Comparison of ENCODE assay signal across 19 cellular contexts in genomic region chr1:236311040-236311439, GRCh38. TPM values are rescaled to one million over a fixed set of nuclear protein-coding genes. Genes with fewer than 3 reads are reported as not detected.
DNase-seq lines count a peak whose midpoint lies in the region; ATAC-seq, FAIRE-seq and TF ChIP-seq lines count a peak whose summit lies in the region.
"Had no signal": no experiment of that assay in that cellular context is flagged by ENCODE, and none has a peak within 500 bp of the region (broad histone marks: within the 10 kb centered on the region; RNA-seq: fewer than 3 reads in every experiment).

No MANE protein-coding gene starts in this region.

- H3K27me3 Mint-ChIP-seq in Caco-2 (ENCODE audit: insufficient read depth, unreplicated experiment), result peaks cover 2% of the 10 kb centered on the region
- H3K27me3 Mint-ChIP-seq: progenitor cell of endocrine pancreas had no signal

- H3K4me1 ChIP-seq in A549 (no peaks in the 10 kb centered on the region), Caco-2 (no peaks in the 10 kb centered on the region), smooth muscle cell (ENCODE audit: low read depth) (no peaks in the 10 kb centered on the region), small intestine (ENCODE audit: control insufficient read depth in 2 of 2, insufficient read depth in 1 of 2, low read depth in 1 of 2, low read length in 1 of 2) (no peaks in the 10 kb centered on the region)
- H3K4me1 ChIP-seq: gastrocnemius medialis, tibial nerve had no signal

- no peaks in the 10 kb centered on the region for H3K36me3 Mint-ChIP-seq in Caco-2 (ENCODE audit: insufficient read depth, unreplicated experiment)
- H3K36me3 Mint-ChIP-seq: activated naive CD8-positive, alpha-beta T cell treated with anti-CD3 and anti-CD28 coated beads for 36 hours had no signal

- H3K36me3 ChIP-seq in Caco-2 (ENCODE audit: control insufficient read depth, insufficient read depth, low read length) (no peaks in the 10 kb centered on the region), smooth muscle cell (ENCODE audit: low read depth) (no peaks in the 10 kb centered on the region), small intestine (ENCODE audit: control insufficient read depth in 2 of 2, insufficient read depth in 2 of 2, low read length in 2 of 2) (no peaks in the 10 kb centered on the region)
- H3K36me3 ChIP-seq: gastrocnemius medialis, tibial nerve had no signal

- H3K27me3 ChIP-seq in Caco-2 (replicated peaks; ENCODE audit: control insufficient read depth, insufficient read depth, low read length), result no peaks in the 10 kb centered on the region
- no peaks in the 10 kb centered on the region for H3K27me3 ChIP-seq in smooth muscle cell (ENCODE audit: low read depth)
- H3K27me3 ChIP-seq in small intestine (ENCODE audit: control insufficient read depth in 2 of 2, insufficient read depth in 2 of 2, low read length in 2 of 2), result no peaks in the 10 kb centered on the region
- H3K27me3 ChIP-seq: gastrocnemius medialis, tibial nerve had no signal

- H3K9me3 ChIP-seq in A549, result no peaks in the 10 kb centered on the region
- no peaks in the 10 kb centered on the region for H3K9me3 ChIP-seq in Caco-2
- no peaks in the 10 kb centered on the region for H3K9me3 ChIP-seq in smooth muscle cell (replicated peaks; ENCODE audit: low read depth)
- no peaks in the 10 kb centered on the region for H3K9me3 ChIP-seq in small intestine (ENCODE audit: control insufficient read depth, low read depth)
- H3K9me3 ChIP-seq: gastrocnemius medialis, tibial nerve had no signal

- no peak overlapping the region for H3K4me3 ChIP-seq in A549
- H3K4me3 ChIP-seq in Caco-2 (ENCODE audit: low read depth, low read length), result no peak overlapping the region
- no peak overlapping the region for H3K4me3 ChIP-seq in HFF-Myc (replicated peaks; ENCODE audit: low read depth, low read length)
- no peak overlapping the region for H3K4me3 ChIP-seq in smooth muscle cell
- no peak overlapping the region for H3K4me3 ChIP-seq in small intestine (ENCODE audit: low read depth in 1 of 2, low read length in 2 of 2)
- H3K4me3 ChIP-seq: gastrocnemius medialis, tibial nerve had no signal

- POLR2A ChIA-PET in A549 (lab: Yijun Ruan, JAX), result no interaction called here
- POLR2A ChIA-PET in Caco-2 (lab: Charles Lee), result no interaction called here

- no peaks in the 10 kb centered on the region for H3K4me1 Mint-ChIP-seq in Caco-2 (ENCODE audit: low read depth, unreplicated experiment)
- H3K4me1 Mint-ChIP-seq: activated naive CD8-positive, alpha-beta T cell treated with anti-CD3 and anti-CD28 coated beads for 36 hours had no signal

- peak; percentile 56 to 81; a peak in 4 of 6 replicates for ATAC-seq in A549
- ATAC-seq: gastrocnemius medialis had no signal

- H3K9ac ChIP-seq in smooth muscle cell (ENCODE audit: low read depth), result no peak overlapping the region

- H3K4me3 Mint-ChIP-seq in Caco-2 (ENCODE audit: unreplicated experiment), result no peak overlapping the region
- H3K4me3 Mint-ChIP-seq: activated naive CD8-positive, alpha-beta T cell treated with anti-CD3 and anti-CD28 coated beads for 36 hours; stimulated activated naive CD8-positive, alpha-beta T cell treated with anti-CD3 and anti-CD28 coated beads, Interleukin-15, Interleukin-2, amounts not matched to agents 100 ng/mL and 50 ng/mL, for 24 hours had no signal

- H3K27ac Mint-ChIP-seq in Caco-2 (ENCODE audit: unreplicated experiment), result no peak overlapping the region
- H3K27ac Mint-ChIP-seq: activated naive CD8-positive, alpha-beta T cell treated with anti-CD3 and anti-CD28 coated beads for 36 hours; progenitor cell of endocrine pancreas; stimulated activated naive CD8-positive, alpha-beta T cell treated with anti-CD3 and anti-CD28 coated beads, Interleukin-15, Interleukin-2, amounts not matched to agents 100 ng/mL and 50 ng/mL, for 24 hours had no signal

- CTCF ChIA-PET in A549 (lab: Yijun Ruan, JAX) (interaction anchor here (0.6 to 1.5 kb wide), 2 partner anchors 203 to 452 kb away, joined by 3 read pairs; no protein-coding TSS in a partner anchor), Caco-2 (lab: Charles Lee) (no interaction called here)

- intact Hi-C loops in Caco-2 (cut with micrococcal nuclease; ENCODE audit: unreplicated experiment), result loop anchor here (10.0 kb wide), 1 partner anchor 206 kb away; no protein-coding TSS in a partner anchor

- H2AFZ ChIP-seq in smooth muscle cell (ENCODE audit: low read depth), result no peak overlapping the region

- BruUV-seq in Caco-2 (replicated peaks; lab: Mats Ljungman, UMichigan), result no TSS peak

- DNase-seq in A549 (ENCODE audit: low read depth in 1 of 2, low spot score in 1 of 2) (peak in 1 of 2 experiments; percentile 19), Caco-2 (peak in 1 of 2 experiments; percentile 27), HFF-Myc (ENCODE audit: extremely low read depth, low read depth) (no peak), SK-MEL-5 (ENCODE audit: low read depth, low spot score) (peak; percentile 42), smooth muscle cell (lab: John Stamatoyannopoulos, UW; ENCODE audit: unreplicated experiment) (no peak), small intestine (no peak)
- DNase-seq in activated CD4-positive, alpha-beta T cell treated with anti-CD3 and anti-CD28 coated beads for 4 hours, result no peak
- DNase-seq in activated naive CD4-positive, alpha-beta T cell (lab: John Stamatoyannopoulos, UW), result no peak
- DNase-seq: activated naive CD8-positive, alpha-beta T cell treated with anti-CD3 and anti-CD28 coated beads for 36 hours; EL; gastrocnemius medialis; hypothalamus; islet precursor cell; NCI-H2029 treated with DMSO at 0.1 percent for 48 hours; NCI-H524 treated with DMSO at 0.1 percent for 48 hours had no signal

- H3F3A ChIP-seq in smooth muscle cell (ENCODE audit: low read depth), result no peaks in the 10 kb centered on the region

- H3K4me2 ChIP-seq in A549 (no peak overlapping the region), smooth muscle cell (no peak overlapping the region)

- H4K20me1 ChIP-seq in smooth muscle cell (ENCODE audit: low read depth), result no peaks in the 10 kb centered on the region

- no peak for TF ChIP-seq POLR2A in A549 (IDR thresholded peaks at IDR 0.05; ENCODE audit: low read length)

- H3K9me3 Mint-ChIP-seq in Caco-2 (ENCODE audit: unreplicated experiment), result no peaks in the 10 kb centered on the region
- H3K9me3 Mint-ChIP-seq: activated naive CD8-positive, alpha-beta T cell treated with anti-CD3 and anti-CD28 coated beads for 36 hours; stimulated activated naive CD8-positive, alpha-beta T cell treated with anti-CD3 and anti-CD28 coated beads, Interleukin-15, Interleukin-2, amounts not matched to agents 100 ng/mL and 50 ng/mL, for 24 hours had no signal

- 31% methylated on average over 4 of the region's 4 CpGs for WGBS in A549 (ENCODE audit: missing lambda C conversion rate)
- 78% methylated on average over 4 of the region's 4 CpGs for WGBS in smooth muscle cell (ENCODE audit: low lambda C conversion rate)
- 61 to 78% (median 72%) methylated on average over 4 of the region's 4 CpGs for WGBS in small intestine, 3 donors

- FAIRE-seq in A549 (lab: Jason Lieb, UNC) (no peak), small intestine (lab: Jason Lieb, UNC) (no peak)
- FAIRE-seq: GM19239 had no signal

- TF ChIP-seq CTCF in A549 (IDR thresholded peaks at IDR 0.05) (no peak), Caco-2 (IDR thresholded peaks at IDR 0.05; ENCODE audit: insufficient read depth in 1 of 2, low read depth in 1 of 2, low read length in 1 of 2, severe bottlenecking in 1 of 2, unreplicated experiment in 1 of 2) (peak; percentile 16 to 31), HFF-Myc (IDR thresholded peaks at IDR 0.05; ENCODE audit: low read depth, low read length, missing control alignments) (peak; percentile 10), smooth muscle cell (IDR thresholded peaks at IDR 0.05; ENCODE audit: borderline replicate concordance, insufficient read depth, poor library complexity, severe bottlenecking) (no peak)

- H3K79me2 ChIP-seq in smooth muscle cell (ENCODE audit: low read depth), result no peaks in the 10 kb centered on the region

- no peak overlapping the region for H3K27ac ChIP-seq in A549
- no peak overlapping the region for H3K27ac ChIP-seq in smooth muscle cell (ENCODE audit: low read depth)
- H3K27ac ChIP-seq in small intestine (ENCODE audit: low read depth in 1 of 2, low read length in 1 of 2), result no peak overlapping the region
- H3K27ac ChIP-seq: gastrocnemius medialis, tibial nerve had no signal

- in situ Hi-C loops in SK-MEL-5 (cut with HindIII; ENCODE audit: low pct_unique_long_range_greater_than_20kb, low sequenced_read_pairs), result no loop called here

- TF ChIP-seq RAD21 in A549 (conservative IDR thresholded peaks at IDR 0.05 in 1 of 2, IDR thresholded peaks at IDR 0.05 in 1 of 2), result peak in 1 of 2 experiments; percentile 28; a peak in 1 of 5 replicates

- no peak for TF ChIP-seq EP300 in A549 (IDR thresholded peaks at IDR 0.05)

TF ChIP-seq in A549, 52 proteins besides CTCF, POLR2A, EP300 and RAD21 (continues in another document):
- TF ChIP-seq ZSCAN20 (CRISPR knock-in tag; IDR thresholded peaks at IDR 0.05) (no peak), EHMT2 (IDR thresholded peaks at IDR 0.05; ENCODE audit: low read depth) (no peak), CEBPB (IDR thresholded peaks at IDR 0.05) (no peak), RNF2 (IDR thresholded peaks at IDR 0.05; ENCODE audit: borderline replicate concordance, low read depth) (no peak)
- TF ChIP-seq, protein P1, sequence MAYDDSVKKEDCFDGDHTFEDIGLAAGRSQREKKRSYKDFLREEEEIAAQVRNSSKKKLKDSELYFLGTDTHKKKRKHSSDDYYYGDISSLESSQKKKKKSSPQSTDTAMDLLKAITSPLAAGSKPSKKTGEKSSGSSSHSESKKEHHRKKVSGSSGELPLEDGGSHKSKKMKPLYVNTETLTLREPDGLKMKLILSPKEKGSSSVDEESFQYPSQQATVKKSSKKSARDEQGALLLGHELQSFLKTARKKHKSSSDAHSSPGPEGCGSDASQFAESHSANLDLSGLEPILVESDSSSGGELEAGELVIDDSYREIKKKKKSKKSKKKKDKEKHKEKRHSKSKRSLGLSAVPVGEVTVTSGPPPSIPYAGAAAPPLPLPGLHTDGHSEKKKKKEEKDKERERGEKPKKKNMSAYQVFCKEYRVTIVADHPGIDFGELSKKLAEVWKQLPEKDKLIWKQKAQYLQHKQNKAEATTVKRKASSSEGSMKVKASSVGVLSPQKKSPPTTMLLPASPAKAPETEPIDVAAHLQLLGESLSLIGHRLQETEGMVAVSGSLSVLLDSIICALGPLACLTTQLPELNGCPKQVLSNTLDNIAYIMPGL (CRISPR knock-in tag; IDR thresholded peaks at IDR 0.05; ENCODE audit: borderline replicate concordance), result no peak

RNA-seq across cellular contexts. Expression of gene ERO1B, which starts 29.3 kb away (rescaled TPM):
- 7.7 and 9.8 TPM in 2 replicates for polyA plus RNA-seq in A549 (2011; rRNA removed)
- polyA plus RNA-seq in A549 (2012; cell fraction: cytosol; rRNA removed), result 0.75 and 1.0 TPM in 2 replicates
- polyA plus RNA-seq in A549 (2012; cell fraction: nucleus; rRNA removed), result 0.94 and 1.6 TPM in 2 replicates
- polyA plus RNA-seq in A549 (2017; fragmentation: RNase III; extraction: RNeasy Plus Mini Kit Qiagen cat#74134 plus additional on column Dnase treatment), result 2.7 to 3.2 TPM (median 3.2 TPM) in 3 replicates
- polyA minus RNA-seq in A549 (2011; rRNA and poly(A)+ RNA removed), result 1.5 and 1.7 TPM in 2 replicates
- total RNA-seq in Caco-2 (2022), result 2.3 and 2.6 TPM in 2 replicates
- total RNA-seq in SK-MEL-5 (2014; rRNA removed; shearing (Covaris generic)), result 5.6 and 7.7 TPM in 2 replicates
- 8.1 and 8.7 TPM in 2 replicates for polyA plus RNA-seq in SK-MEL-5 (2015; cell fraction: cytosol; rRNA removed)
- 16.6 and 18.2 TPM in 2 replicates for polyA plus RNA-seq in SK-MEL-5 (2015; cell fraction: nucleus; rRNA removed)
- 1.9 and 3.7 TPM in 2 replicates for total RNA-seq in smooth muscle cell
- polyA plus RNA-seq in smooth muscle cell, result 1.3 and 2.1 TPM in 2 replicates
- polyA plus RNA-seq in small intestine, result 1 to 10 TPM; 2.4 to 6.7 (median 3.6) TPM

Comparison
In these comparisons a context has a peak if more than half of its experiments do, and no peak if none do; other contexts are left out.
1. CTCF ChIP-seq: peak in Caco-2 (2 of 2) and HFF-Myc (single experiment); none in A549 (single experiment) and smooth muscle cell (single experiment).